Comparison of ENCODE assay signal across 10 cellular contexts in the genomic region with DNA sequence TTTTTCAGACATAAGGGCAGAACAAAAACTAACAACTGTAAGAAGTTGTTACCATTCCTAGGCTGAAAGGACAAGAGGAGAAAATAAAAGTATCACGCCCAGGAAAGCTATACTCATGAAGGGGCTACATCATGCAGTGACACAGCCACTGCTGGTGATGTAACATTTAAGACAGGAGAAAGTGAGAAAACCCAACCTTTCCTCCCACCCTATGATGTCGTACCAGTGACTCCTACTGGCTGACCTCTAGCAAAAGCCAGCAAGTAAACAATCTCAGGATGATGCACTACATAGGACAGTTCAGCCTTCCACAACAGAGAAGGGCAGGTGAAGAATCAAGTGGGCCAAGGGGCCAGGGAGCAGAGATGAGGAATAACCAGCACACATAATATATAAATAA. TPM values are rescaled to one million over a fixed set of nuclear protein-coding genes. Genes with fewer than 3 reads are reported as not detected.
DNase-seq lines count a peak whose midpoint lies in the region; ATAC-seq and TF ChIP-seq lines count a peak whose summit lies in the region.
"Had no signal": no experiment of that assay in that cellular context is flagged by ENCODE, and none has a peak within 500 bp of the region (broad histone marks: within the 10 kb centered on the region; RNA-seq: fewer than 3 reads in every experiment).

No MANE protein-coding gene starts in this region.

- H3K27ac ChIP-seq in brain microvascular endothelial cell: no peak overlapping the region

- H3K4me3 Mint-ChIP-seq in natural killer cell treated with Interleukin-12 subunit alpha and Interleukin-12 subunit beta and Interleukin-15 and Interleukin-18, amount 100 ng/mL, for 72 hours: no peak overlapping the region

- no peaks in the 10 kb centered on the region for H3K27me3 ChIP-seq in brain microvascular endothelial cell (replicated peaks)

- no peak overlapping the region for H3K27ac Mint-ChIP-seq in natural killer cell treated with Interleukin-12 subunit alpha and Interleukin-12 subunit beta and Interleukin-15 and Interleukin-18, amount 100 ng/mL, for 72 hours

- ATAC-seq in natural killer cell treated with Interleukin-12 subunit alpha and Interleukin-12 subunit beta and Interleukin-15 and Interleukin-18, amount 100 ng/mL, for 72 hours: peak; percentile 54 to 73
- no peak for ATAC-seq in HG02852 (IDR thresholded peaks at IDR 0.05; ENCODE audit: unreplicated experiment)

- H3K4me3 ChIP-seq in brain microvascular endothelial cell (ENCODE audit: low read depth, low read length): no peak overlapping the region

- H3K27me3 Mint-ChIP-seq in natural killer cell treated with Interleukin-12 subunit alpha and Interleukin-12 subunit beta and Interleukin-15 and Interleukin-18, amount 100 ng/mL, for 72 hours: peaks cover 4 to 36% of the 10 kb centered on the region in 2 donors

- H3K9me3 Mint-ChIP-seq in natural killer cell treated with Interleukin-12 subunit alpha and Interleukin-12 subunit beta and Interleukin-15 and Interleukin-18, amount 100 ng/mL, for 72 hours: no peaks in the 10 kb centered on the region

- in situ Hi-C loops in brain microvascular endothelial cell (cut with HindIII; ENCODE audit: low pct_ligation_motif_present, low sequenced_read_pairs): no loop called here

- DNase-seq in NCI-H1105 treated with DMSO at 0.1 percent for 48 hours (lab: John Stamatoyannopoulos, UW) (peak; percentile 6), NCI-H1105 (lab: John Stamatoyannopoulos, UW) (no peak), brain microvascular endothelial cell (no peak), epidermal melanocyte (ENCODE audit: insufficient read length, low spot score) (no peak)
- DNase-seq in natural killer cell treated with Interleukin-12 subunit alpha and Interleukin-12 subunit beta and Interleukin-15 and Interleukin-18, amount 100 ng/mL, for 72 hours (ENCODE audit: low spot score): no peak
- DNase-seq in effector CD8-positive, alpha-beta T cell (lab: John Stamatoyannopoulos, UW): no peak
- DNase-seq: T1000 had no signal

- H3K4me1 Mint-ChIP-seq in natural killer cell treated with Interleukin-12 subunit alpha and Interleukin-12 subunit beta and Interleukin-15 and Interleukin-18, amount 100 ng/mL, for 72 hours (ENCODE audit: low read depth in 2 of 2): peaks cover 0 to 3% of the 10 kb centered on the region in 2 donors

- no peaks in the 10 kb centered on the region for H3K36me3 Mint-ChIP-seq in natural killer cell treated with Interleukin-12 subunit alpha and Interleukin-12 subunit beta and Interleukin-15 and Interleukin-18, amount 100 ng/mL, for 72 hours

- peak; percentile 43; the same call in 1 of the 2 replicates for TF ChIP-seq CTCF in LNCAP (IDR thresholded peaks at IDR 0.05)
- TF ChIP-seq CTCF in brain microvascular endothelial cell (IDR thresholded peaks at IDR 0.05; ENCODE audit: low read depth, low read length, missing control alignments): peak; percentile 16

- no peaks in the 10 kb centered on the region for H3K36me3 ChIP-seq in brain microvascular endothelial cell (replicated peaks)

RNA-seq across cellular contexts. Expression of gene OR1E2, which starts 14.0 kb away (rescaled TPM):
- not detected for total RNA-seq in natural killer cell treated with Interleukin-12 subunit alpha and Interleukin-12 subunit beta and Interleukin-15 and Interleukin-18, amount 100 ng/mL, for 72 hours
- total RNA-seq: left lobe of liver had no signal

RNA-seq across cellular contexts. Expression of gene SPATA22, which starts 24.0 kb away (rescaled TPM):
- total RNA-seq in natural killer cell treated with Interleukin-12 subunit alpha and Interleukin-12 subunit beta and Interleukin-15 and Interleukin-18, amount 100 ng/mL, for 72 hours: not detected
- total RNA-seq: left lobe of liver had no signal

RNA-seq across cellular contexts. Expression of gene ASPA, which starts 28.2 kb away (rescaled TPM):
- total RNA-seq in natural killer cell treated with Interleukin-12 subunit alpha and Interleukin-12 subunit beta and Interleukin-15 and Interleukin-18, amount 100 ng/mL, for 72 hours: not detected

RNA-seq across cellular contexts. Expression of gene OR3A3, which starts 36.5 kb away (rescaled TPM):
- total RNA-seq in natural killer cell treated with Interleukin-12 subunit alpha and Interleukin-12 subunit beta and Interleukin-15 and Interleukin-18, amount 100 ng/mL, for 72 hours: not detected
- total RNA-seq: left lobe of liver had no signal

RNA-seq across cellular contexts. Expression of gene OR1E1, which starts 49.4 kb away (rescaled TPM):
- not detected for total RNA-seq in natural killer cell treated with Interleukin-12 subunit alpha and Interleukin-12 subunit beta and Interleukin-15 and Interleukin-18, amount 100 ng/mL, for 72 hours
- total RNA-seq: left lobe of liver had no signal
